ENCODE assay signal across 8 cellular contexts in the genomic region with DNA sequence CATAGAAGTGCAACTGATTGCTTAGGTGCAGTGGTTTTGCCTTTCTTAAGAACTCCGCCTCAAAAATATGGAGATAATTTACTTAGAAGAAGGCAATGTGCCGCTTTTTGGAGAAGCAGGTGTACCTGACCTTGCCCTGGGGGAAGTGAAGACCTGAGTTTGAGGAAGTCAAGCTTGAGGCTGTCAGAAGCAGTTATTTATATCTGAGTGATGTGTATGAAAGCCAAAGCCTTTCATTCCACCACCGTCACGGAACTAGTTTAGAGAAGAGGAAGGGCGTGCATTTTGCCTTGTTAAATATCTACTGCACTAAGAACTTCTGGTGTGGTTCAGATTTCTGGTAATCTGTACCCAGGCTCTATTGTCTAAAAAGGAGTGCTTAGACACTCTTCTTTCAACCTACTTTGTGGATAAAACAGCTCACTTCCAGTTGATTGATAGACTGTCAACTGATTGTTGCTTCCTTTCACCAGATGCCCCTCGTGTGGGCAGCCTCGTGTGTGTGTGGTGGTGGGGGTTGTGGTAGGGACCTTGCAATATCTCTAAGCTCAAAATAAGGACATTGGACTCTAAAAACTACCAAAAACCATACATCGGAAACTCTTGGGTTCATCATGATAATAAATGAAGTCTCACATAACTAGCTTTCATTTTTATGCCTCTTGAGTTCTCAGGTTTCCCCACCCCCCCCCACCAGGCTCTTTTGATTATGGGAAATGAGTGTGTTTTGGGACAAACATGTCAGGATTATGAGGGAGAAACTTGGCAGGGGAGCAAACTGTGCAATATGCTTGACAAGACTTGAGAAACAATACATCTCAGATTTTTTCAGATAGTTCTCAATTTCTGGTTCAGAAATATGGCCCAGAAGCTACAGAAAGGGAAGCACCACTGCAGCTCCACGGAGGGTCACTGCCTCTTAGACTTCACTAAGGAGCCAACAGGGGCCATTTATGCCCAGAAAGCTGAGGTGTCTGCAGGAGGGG.
A peak's percentile ranks its signal among the peaks of the same experiment; 100 is the strongest.
DNase-seq lines count a peak whose midpoint lies in the region; ATAC-seq, FAIRE-seq and TF ChIP-seq lines count a peak whose summit lies in the region.

No MANE protein-coding gene starts in this region.

- H3K9me3 Mint-ChIP-seq in activated T-helper 1 cell treated with anti-CD3 and anti-CD28 coated beads, Interleukin-12 subunit alpha, Interleukin-12 subunit beta, Interleukin-2, Interleukin-4 antibody, amounts not matched to agents 30 ng/mL and 10 ng/mL and 1 ng/mL, durations not matched to agents 14 hours and 24 hours and 36 hours: no peaks in the 10 kb centered on the region
- no peaks in the 10 kb centered on the region for H3K9me3 Mint-ChIP-seq in stimulated activated naive CD8-positive, alpha-beta T cell treated with anti-CD3 and anti-CD28 coated beads, Interleukin-15, amount 100 ng/mL, for 72 hours

- peak overlapping the region in 1 of 2 donors; percentile 1 for H3K9ac ChIP-seq in kidney (ENCODE audit: low read length in 2 of 2)

- H3K4me3 ChIP-seq in kidney (ENCODE audit: low read length in 2 of 2): peak overlapping the region; percentile 20 to 38

- H3K4me1 ChIP-seq in kidney (ENCODE audit: control insufficient read depth in 1 of 2, insufficient read depth in 1 of 2, low read depth in 1 of 2, low read length in 2 of 2): peaks cover 38 to 44% of the 10 kb centered on the region in 2 donors

- intact Hi-C loops in activated T-helper 1 cell treated with anti-CD3 and anti-CD28 coated beads, Interleukin-12 subunit alpha, Interleukin-12 subunit beta, Interleukin-2, Interleukin-4 antibody, amounts not matched to agents 30 ng/mL and 10 ng/mL and 1 ng/mL, durations not matched to agents 14 hours and 24 hours and 36 hours (cut with micrococcal nuclease): loop anchor here (1.0 to 5.0 kb wide), 11 partner anchors 9 to 261 kb away; a partner anchor contains a TSS
- intact Hi-C loops in kidney (cut with DNase I): no loop called here

- peak overlapping the region; percentile 99 for H3K27ac Mint-ChIP-seq in activated T-helper 1 cell treated with anti-CD3 and anti-CD28 coated beads, Interleukin-12 subunit alpha, Interleukin-12 subunit beta, Interleukin-2, Interleukin-4 antibody, amounts not matched to agents 30 ng/mL and 10 ng/mL and 1 ng/mL, durations not matched to agents 14 hours and 24 hours and 36 hours
- peak overlapping the region; percentile 95 to 98 for H3K27ac Mint-ChIP-seq in stimulated activated naive CD8-positive, alpha-beta T cell treated with anti-CD3 and anti-CD28 coated beads, Interleukin-15, amount 100 ng/mL, for 72 hours

- peak; percentile 12 to 41 for DNase-seq in activated CD8-positive, alpha-beta memory T cell treated with anti-CD3 and anti-CD28 coated beads for 1 hour (ENCODE audit: extremely low read depth in 1 of 2, low read depth in 1 of 2)
- DNase-seq in activated CD8-positive, alpha-beta memory T cell treated with anti-CD3 and anti-CD28 coated beads, Interleukin-2, amount 50 U/mL, for 4 hours: no peak
- DNase-seq in NOMO-1 (lab: John Stamatoyannopoulos, UW; ENCODE audit: unreplicated experiment in 2 of 2) (peak; percentile 75 to 84), kidney (no peak), cortex of kidney (lab: John Stamatoyannopoulos, UW) (no peak)
- DNase-seq in activated T-helper 1 cell treated with anti-CD3 and anti-CD28 coated beads, Interleukin-12 subunit alpha, Interleukin-12 subunit beta, Interleukin-2, Interleukin-4 antibody, amounts not matched to agents 30 ng/mL and 10 ng/mL and 1 ng/mL, durations not matched to agents 14 hours and 24 hours and 36 hours (ENCODE audit: low spot score): peak; percentile 48
- DNase-seq in stimulated activated naive CD8-positive, alpha-beta T cell treated with anti-CD3 and anti-CD28 coated beads, Interleukin-15, amount 100 ng/mL, for 72 hours: peak; percentile 56 to 80

- H3K4me3 Mint-ChIP-seq in activated T-helper 1 cell treated with anti-CD3 and anti-CD28 coated beads, Interleukin-12 subunit alpha, Interleukin-12 subunit beta, Interleukin-2, Interleukin-4 antibody, amounts not matched to agents 30 ng/mL and 10 ng/mL and 1 ng/mL, durations not matched to agents 14 hours and 24 hours and 36 hours: peak overlapping the region; percentile 83
- peak overlapping the region; percentile 91 to 94 for H3K4me3 Mint-ChIP-seq in stimulated activated naive CD8-positive, alpha-beta T cell treated with anti-CD3 and anti-CD28 coated beads, Interleukin-15, amount 100 ng/mL, for 72 hours

- H3K36me3 Mint-ChIP-seq in activated T-helper 1 cell treated with anti-CD3 and anti-CD28 coated beads, Interleukin-12 subunit alpha, Interleukin-12 subunit beta, Interleukin-2, Interleukin-4 antibody, amounts not matched to agents 30 ng/mL and 10 ng/mL and 1 ng/mL, durations not matched to agents 14 hours and 24 hours and 36 hours (ENCODE audit: low read depth): no peaks in the 10 kb centered on the region

- peak overlapping the region; percentile 19 to 66 for H3K27ac ChIP-seq in kidney (ENCODE audit: low read depth in 2 of 2, low read length in 2 of 2)

- peak; percentile 92 for ATAC-seq in HG02870 (IDR thresholded peaks at IDR 0.05; ENCODE audit: unreplicated experiment)
- peak; percentile 87 for ATAC-seq in stimulated activated naive CD8-positive, alpha-beta T cell treated with anti-CD3 and anti-CD28 coated beads, Interleukin-15, amount 100 ng/mL, for 72 hours

- H3K36me3 ChIP-seq in kidney (ENCODE audit: control insufficient read depth in 1 of 2, insufficient read depth in 2 of 2, low read length in 2 of 2): no peaks in the 10 kb centered on the region

- H3K4me1 Mint-ChIP-seq in activated T-helper 1 cell treated with anti-CD3 and anti-CD28 coated beads, Interleukin-12 subunit alpha, Interleukin-12 subunit beta, Interleukin-2, Interleukin-4 antibody, amounts not matched to agents 30 ng/mL and 10 ng/mL and 1 ng/mL, durations not matched to agents 14 hours and 24 hours and 36 hours (ENCODE audit: low read depth): peaks cover 61% of the 10 kb centered on the region
- peaks cover 60% of the 10 kb centered on the region for H3K4me1 Mint-ChIP-seq in stimulated activated naive CD8-positive, alpha-beta T cell treated with anti-CD3 and anti-CD28 coated beads, Interleukin-15, amount 100 ng/mL, for 72 hours

- FAIRE-seq in kidney (lab: Jason Lieb, UNC): no peak

- TF ChIP-seq CTCF in kidney (IDR thresholded peaks at IDR 0.05; ENCODE audit: borderline replicate concordance, extremely low read depth, insufficient read depth): no peak

- no peaks in the 10 kb centered on the region for H3K9me3 ChIP-seq in kidney (ENCODE audit: control insufficient read depth in 1 of 2, low read length in 2 of 2)

- no peaks in the 10 kb centered on the region for H3K27me3 Mint-ChIP-seq in activated T-helper 1 cell treated with anti-CD3 and anti-CD28 coated beads, Interleukin-12 subunit alpha, Interleukin-12 subunit beta, Interleukin-2, Interleukin-4 antibody, amounts not matched to agents 30 ng/mL and 10 ng/mL and 1 ng/mL, durations not matched to agents 14 hours and 24 hours and 36 hours (ENCODE audit: insufficient read depth)
- no peaks in the 10 kb centered on the region for H3K27me3 Mint-ChIP-seq in stimulated activated naive CD8-positive, alpha-beta T cell treated with anti-CD3 and anti-CD28 coated beads, Interleukin-15, amount 100 ng/mL, for 72 hours

Comparison
In these comparisons a context has a peak if more than half of its experiments do, and no peak if none do; other contexts are left out.
1. DNase-seq: peak in activated CD8-positive, alpha-beta memory T cell treated with anti-CD3 and anti-CD28 coated beads for 1 hour (2 of 2), NOMO-1 (2 of 2), activated T-helper 1 cell treated with anti-CD3 and anti-CD28 coated beads, Interleukin-12 subunit alpha, Interleukin-12 subunit beta, Interleukin-2, Interleukin-4 antibody, amounts not matched to agents 30 ng/mL and 10 ng/mL and 1 ng/mL, durations not matched to agents 14 hours and 24 hours and 36 hours (single experiment) and stimulated activated naive CD8-positive, alpha-beta T cell treated with anti-CD3 and anti-CD28 coated beads, Interleukin-15, amount 100 ng/mL, for 72 hours (2 of 2); none in activated CD8-positive, alpha-beta memory T cell treated with anti-CD3 and anti-CD28 coated beads, Interleukin-2, amount 50 U/mL, for 4 hours (single experiment), kidney (single experiment) and cortex of kidney (single experiment).